In the genomic region with DNA sequence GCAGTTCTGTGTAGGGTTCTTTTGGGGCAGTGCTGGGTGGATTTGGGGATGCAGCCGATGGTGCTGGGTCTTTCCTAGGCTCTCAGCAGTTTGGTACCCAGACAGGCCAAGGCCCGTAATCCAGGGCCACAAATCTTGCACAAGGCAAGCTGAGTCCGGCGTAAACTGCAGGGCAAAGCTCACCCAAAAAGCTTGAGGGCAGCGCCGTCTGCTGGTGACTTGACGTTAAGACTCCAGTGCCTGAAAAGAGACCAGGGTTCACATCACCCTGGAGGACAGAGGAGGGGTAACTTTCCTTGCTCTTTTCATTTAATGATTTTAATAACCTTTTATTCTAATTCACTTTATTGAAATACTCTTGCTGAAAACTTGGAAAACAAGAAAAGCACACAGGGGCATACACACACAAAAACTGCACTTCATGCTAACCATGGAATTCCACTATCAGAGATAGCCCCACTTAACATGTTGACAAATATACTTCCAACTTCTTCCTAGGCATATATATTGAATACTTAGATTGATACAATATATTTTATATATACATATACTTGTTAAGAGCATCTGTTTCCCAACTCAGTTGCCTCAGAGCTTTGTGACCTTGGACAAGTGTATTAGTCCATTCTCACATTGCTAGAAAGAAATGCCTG, we compare ENCODE assay signal across 1 cellular context.
TF ChIP-seq lines count a peak whose summit lies in the region.

No MANE protein-coding gene starts in this region.

TF ChIP-seq in HepG2, 621 proteins besides CTCF, POLR2A, EP300 and RAD21 (continued from another document and continues in another):
- TF ChIP-seq ZNF709 (CRISPR knock-in tag; IDR thresholded peaks at IDR 0.05): no peak
- TF ChIP-seq ZSCAN20 (CRISPR knock-in tag; IDR thresholded peaks at IDR 0.05; ENCODE audit: borderline replicate concordance): no peak
- no peak for TF ChIP-seq SAP130 (CRISPR knock-in tag; IDR thresholded peaks at IDR 0.05; ENCODE audit: low read depth)
- TF ChIP-seq, protein P1, sequence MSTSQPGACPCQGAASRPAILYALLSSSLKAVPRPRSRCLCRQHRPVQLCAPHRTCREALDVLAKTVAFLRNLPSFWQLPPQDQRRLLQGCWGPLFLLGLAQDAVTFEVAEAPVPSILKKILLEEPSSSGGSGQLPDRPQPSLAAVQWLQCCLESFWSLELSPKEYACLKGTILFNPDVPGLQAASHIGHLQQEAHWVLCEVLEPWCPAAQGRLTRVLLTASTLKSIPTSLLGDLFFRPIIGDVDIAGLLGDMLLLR (CRISPR knock-in tag; IDR thresholded peaks at IDR 0.05): no peak
- 0 out of 2 replicates have a peak, but pooled peaks have one; percentile 14 for TF ChIP-seq ZNF12 (CRISPR knock-in tag; IDR thresholded peaks at IDR 0.05)
- peak; percentile 61; the same call in 1 of the 2 replicates for TF ChIP-seq RXRB (CRISPR knock-in tag; IDR thresholded peaks at IDR 0.05; ENCODE audit: borderline replicate concordance)
- TF ChIP-seq TCF12 (IDR thresholded peaks at IDR 0.05): no peak
- no peak for TF ChIP-seq TCF12 (CRISPR knock-in tag; IDR thresholded peaks at IDR 0.05)
- no peak for TF ChIP-seq PHF20 (CRISPR knock-in tag; IDR thresholded peaks at IDR 0.05)
- TF ChIP-seq ERF (CRISPR knock-in tag; IDR thresholded peaks at IDR 0.05): no peak
- TF ChIP-seq ZBTB3 (CRISPR knock-in tag; IDR thresholded peaks at IDR 0.05; ENCODE audit: borderline replicate concordance, low read depth): no peak
- no peak for TF ChIP-seq ZNF282 (IDR thresholded peaks at IDR 0.05; ENCODE audit: partially characterized antibody)
- no peak for TF ChIP-seq ZNF792 (CRISPR knock-in tag; IDR thresholded peaks at IDR 0.05)
- TF ChIP-seq ZNF18 (CRISPR knock-in tag; IDR thresholded peaks at IDR 0.05; ENCODE audit: insufficient replicate concordance): no peak
- TF ChIP-seq ZNF33B (CRISPR knock-in tag; IDR thresholded peaks at IDR 0.05): no peak
- 0 out of 2 replicates have a peak, but pooled peaks have one; percentile 40 for TF ChIP-seq ZNF574 (CRISPR knock-in tag; IDR thresholded peaks at IDR 0.05)
- TF ChIP-seq RXRA (CRISPR knock-in tag; IDR thresholded peaks at IDR 0.05): peak; percentile 13; the same call in 1 of the 2 replicates
- TF ChIP-seq FOSL1 (CRISPR knock-in tag; IDR thresholded peaks at IDR 0.05; ENCODE audit: borderline replicate concordance): no peak
- no peak for TF ChIP-seq ZBTB34 (CRISPR knock-in tag; IDR thresholded peaks at IDR 0.05)
- TF ChIP-seq NFKBIZ (CRISPR knock-in tag; IDR thresholded peaks at IDR 0.05): no peak
- TF ChIP-seq ZNF30 (CRISPR knock-in tag; IDR thresholded peaks at IDR 0.05): no peak
- TF ChIP-seq, protein P2, sequence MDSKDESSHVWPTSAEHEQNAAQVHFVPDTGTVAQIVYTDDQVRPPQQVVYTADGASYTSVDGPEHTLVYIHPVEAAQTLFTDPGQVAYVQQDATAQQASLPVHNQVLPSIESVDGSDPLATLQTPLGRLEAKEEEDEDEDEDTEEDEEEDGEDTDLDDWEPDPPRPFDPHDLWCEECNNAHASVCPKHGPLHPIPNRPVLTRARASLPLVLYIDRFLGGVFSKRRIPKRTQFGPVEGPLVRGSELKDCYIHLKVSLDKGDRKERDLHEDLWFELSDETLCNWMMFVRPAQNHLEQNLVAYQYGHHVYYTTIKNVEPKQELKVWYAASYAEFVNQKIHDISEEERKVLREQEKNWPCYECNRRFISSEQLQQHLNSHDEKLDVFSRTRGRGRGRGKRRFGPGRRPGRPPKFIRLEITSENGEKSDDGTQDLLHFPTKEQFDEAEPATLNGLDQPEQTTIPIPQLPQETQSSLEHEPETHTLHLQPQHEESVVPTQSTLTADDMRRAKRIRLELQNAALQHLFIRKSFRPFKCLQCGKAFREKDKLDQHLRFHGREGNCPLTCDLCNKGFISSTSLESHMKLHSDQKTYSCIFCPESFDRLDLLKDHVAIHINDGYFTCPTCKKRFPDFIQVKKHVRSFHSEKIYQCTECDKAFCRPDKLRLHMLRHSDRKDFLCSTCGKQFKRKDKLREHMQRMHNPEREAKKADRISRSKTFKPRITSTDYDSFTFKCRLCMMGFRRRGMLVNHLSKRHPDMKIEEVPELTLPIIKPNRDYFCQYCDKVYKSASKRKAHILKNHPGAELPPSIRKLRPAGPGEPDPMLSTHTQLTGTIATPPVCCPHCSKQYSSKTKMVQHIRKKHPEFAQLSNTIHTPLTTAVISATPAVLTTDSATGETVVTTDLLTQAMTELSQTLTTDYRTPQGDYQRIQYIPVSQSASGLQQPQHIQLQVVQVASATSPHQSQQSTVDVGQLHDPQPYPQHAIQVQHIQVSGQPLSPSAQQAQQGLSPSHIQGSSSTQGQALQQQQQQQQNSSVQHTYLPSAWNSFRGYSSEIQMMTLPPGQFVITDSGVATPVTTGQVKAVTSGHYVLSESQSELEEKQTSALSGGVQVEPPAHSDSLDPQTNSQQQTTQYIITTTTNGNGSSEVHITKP (CRISPR knock-in tag; IDR thresholded peaks at IDR 0.05; ENCODE audit: low read depth): no peak
- no peak for TF ChIP-seq ZBTB20 (CRISPR knock-in tag; IDR thresholded peaks at IDR 0.05; ENCODE audit: borderline replicate concordance, low read depth)
- no peak for TF ChIP-seq MAFG (CRISPR knock-in tag; IDR thresholded peaks at IDR 0.05)
- no peak for TF ChIP-seq ZNF503 (CRISPR knock-in tag; IDR thresholded peaks at IDR 0.05)
- TF ChIP-seq, protein P3, sequence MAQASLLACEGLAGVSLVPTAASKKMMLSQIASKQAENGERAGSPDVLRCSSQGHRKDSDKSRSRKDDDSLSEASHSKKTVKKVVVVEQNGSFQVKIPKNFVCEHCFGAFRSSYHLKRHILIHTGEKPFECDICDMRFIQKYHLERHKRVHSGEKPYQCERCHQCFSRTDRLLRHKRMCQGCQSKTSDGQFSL (CRISPR knock-in tag; IDR thresholded peaks at IDR 0.05): no peak
- no peak for TF ChIP-seq FOXC1 (CRISPR knock-in tag; IDR thresholded peaks at IDR 0.05; ENCODE audit: borderline replicate concordance)
- no peak for TF ChIP-seq GPBP1L1 (CRISPR knock-in tag; IDR thresholded peaks at IDR 0.05)
- no peak for TF ChIP-seq ZNF550 (CRISPR knock-in tag; IDR thresholded peaks at IDR 0.05; ENCODE audit: borderline replicate concordance)
- TF ChIP-seq, protein P4, sequence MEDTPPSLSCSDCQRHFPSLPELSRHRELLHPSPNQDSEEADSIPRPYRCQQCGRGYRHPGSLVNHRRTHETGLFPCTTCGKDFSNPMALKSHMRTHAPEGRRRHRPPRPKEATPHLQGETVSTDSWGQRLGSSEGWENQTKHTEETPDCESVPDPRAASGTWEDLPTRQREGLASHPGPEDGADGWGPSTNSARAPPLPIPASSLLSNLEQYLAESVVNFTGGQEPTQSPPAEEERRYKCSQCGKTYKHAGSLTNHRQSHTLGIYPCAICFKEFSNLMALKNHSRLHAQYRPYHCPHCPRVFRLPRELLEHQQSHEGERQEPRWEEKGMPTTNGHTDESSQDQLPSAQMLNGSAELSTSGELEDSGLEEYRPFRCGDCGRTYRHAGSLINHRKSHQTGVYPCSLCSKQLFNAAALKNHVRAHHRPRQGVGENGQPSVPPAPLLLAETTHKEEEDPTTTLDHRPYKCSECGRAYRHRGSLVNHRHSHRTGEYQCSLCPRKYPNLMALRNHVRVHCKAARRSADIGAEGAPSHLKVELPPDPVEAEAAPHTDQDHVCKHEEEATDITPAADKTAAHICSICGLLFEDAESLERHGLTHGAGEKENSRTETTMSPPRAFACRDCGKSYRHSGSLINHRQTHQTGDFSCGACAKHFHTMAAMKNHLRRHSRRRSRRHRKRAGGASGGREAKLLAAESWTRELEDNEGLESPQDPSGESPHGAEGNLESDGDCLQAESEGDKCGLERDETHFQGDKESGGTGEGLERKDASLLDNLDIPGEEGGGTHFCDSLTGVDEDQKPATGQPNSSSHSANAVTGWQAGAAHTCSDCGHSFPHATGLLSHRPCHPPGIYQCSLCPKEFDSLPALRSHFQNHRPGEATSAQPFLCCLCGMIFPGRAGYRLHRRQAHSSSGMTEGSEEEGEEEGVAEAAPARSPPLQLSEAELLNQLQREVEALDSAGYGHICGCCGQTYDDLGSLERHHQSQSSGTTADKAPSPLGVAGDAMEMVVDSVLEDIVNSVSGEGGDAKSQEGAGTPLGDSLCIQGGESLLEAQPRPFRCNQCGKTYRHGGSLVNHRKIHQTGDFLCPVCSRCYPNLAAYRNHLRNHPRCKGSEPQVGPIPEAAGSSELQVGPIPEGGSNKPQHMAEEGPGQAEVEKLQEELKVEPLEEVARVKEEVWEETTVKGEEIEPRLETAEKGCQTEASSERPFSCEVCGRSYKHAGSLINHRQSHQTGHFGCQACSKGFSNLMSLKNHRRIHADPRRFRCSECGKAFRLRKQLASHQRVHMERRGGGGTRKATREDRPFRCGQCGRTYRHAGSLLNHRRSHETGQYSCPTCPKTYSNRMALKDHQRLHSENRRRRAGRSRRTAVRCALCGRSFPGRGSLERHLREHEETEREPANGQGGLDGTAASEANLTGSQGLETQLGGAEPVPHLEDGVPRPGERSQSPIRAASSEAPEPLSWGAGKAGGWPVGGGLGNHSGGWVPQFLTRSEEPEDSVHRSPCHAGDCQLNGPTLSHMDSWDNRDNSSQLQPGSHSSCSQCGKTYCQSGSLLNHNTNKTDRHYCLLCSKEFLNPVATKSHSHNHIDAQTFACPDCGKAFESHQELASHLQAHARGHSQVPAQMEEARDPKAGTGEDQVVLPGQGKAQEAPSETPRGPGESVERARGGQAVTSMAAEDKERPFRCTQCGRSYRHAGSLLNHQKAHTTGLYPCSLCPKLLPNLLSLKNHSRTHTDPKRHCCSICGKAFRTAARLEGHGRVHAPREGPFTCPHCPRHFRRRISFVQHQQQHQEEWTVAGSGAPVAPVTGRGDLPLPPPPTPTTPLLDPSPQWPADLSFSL (CRISPR knock-in tag; IDR thresholded peaks at IDR 0.05): no peak
- TF ChIP-seq STAT5B (CRISPR knock-in tag; IDR thresholded peaks at IDR 0.05): no peak
